In the genomic region with DNA sequence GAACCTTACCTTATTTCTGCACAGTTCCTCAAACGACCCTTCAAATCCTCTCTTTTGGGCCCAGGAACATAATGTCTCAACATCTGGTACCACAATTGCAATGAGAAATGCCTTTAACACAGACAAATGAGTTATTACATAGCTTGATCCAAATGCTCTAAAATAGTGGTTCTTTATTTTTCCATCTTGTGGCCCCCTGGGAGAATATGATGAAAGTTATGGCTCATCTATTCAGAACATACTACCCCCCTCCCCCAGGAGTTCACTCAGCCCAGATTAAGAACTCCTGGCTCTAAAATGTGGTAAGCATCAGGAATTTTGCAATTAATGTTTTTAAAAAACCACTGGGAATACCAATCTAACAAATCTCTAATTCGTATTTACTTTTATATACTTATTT, we compare ENCODE assay signal across 25 cellular contexts. TPM values are rescaled to one million over a fixed set of nuclear protein-coding genes. Genes with fewer than 3 reads are reported as not detected.
DNase-seq lines count a peak whose midpoint lies in the region; ATAC-seq and TF ChIP-seq lines count a peak whose summit lies in the region.
"Had no signal": no experiment of that assay in that cellular context is flagged by ENCODE, and none has a peak within 500 bp of the region (broad histone marks: within the 10 kb centered on the region; RNA-seq: fewer than 3 reads in every experiment).

No MANE protein-coding gene starts in this region.

- no peak overlapping the region for H2AK5ac ChIP-seq in mesendoderm (ENCODE audit: low read length)

- no peaks in the 10 kb centered on the region for H3K79me1 ChIP-seq in mesendoderm (ENCODE audit: low read length)

- H3K4me2 ChIP-seq in mesendoderm (ENCODE audit: low read length): no peak overlapping the region

- no peak for ATAC-seq in HG03175 (IDR thresholded peaks at IDR 0.05; ENCODE audit: unreplicated experiment)
- ATAC-seq: activated CD4-positive, CD25-positive, alpha-beta regulatory T cell treated with anti-CD3 and anti-CD28 coated beads, Interleukin-2, amount 50 U/mL, for 24 hours; activated T-helper 17 cell treated with anti-CD3 and anti-CD28 coated beads, Interleukin-2, amount 50 U/mL, for 72 hours had no signal

- H3K79me2 ChIP-seq in mesendoderm (ENCODE audit: control insufficient read depth, insufficient read depth, low read length): no peaks in the 10 kb centered on the region

- no peak overlapping the region for H3K18ac ChIP-seq in mesendoderm (ENCODE audit: low read length)

- H3K9ac ChIP-seq in skeletal muscle tissue (ENCODE audit: low read depth in 1 of 3, low read length in 3 of 3) (peak overlapping the region in 1 of 3 donors; percentile 34), mesendoderm (ENCODE audit: low read length) (no peak overlapping the region)

- TF ChIP-seq CTCF in right atrium auricular region (IDR thresholded peaks at IDR 0.05): no peak

- WGBS in mesendoderm (ENCODE audit: extremely low coverage, insufficient coverage, low lambda C conversion rate): no CpG with 5 or more reads among the region's 2 CpGs

- H3K36me3 ChIP-seq in right atrium auricular region: peaks cover 61% of the 10 kb centered on the region
- H3K36me3 ChIP-seq in skeletal muscle tissue (ENCODE audit: control insufficient read depth in 3 of 3, insufficient read depth in 3 of 3, low read length in 3 of 3): peaks cover 32 to 51% (median 42%) of the 10 kb centered on the region in 3 donors
- H3K36me3 ChIP-seq in mesendoderm (ENCODE audit: control insufficient read depth, insufficient read depth, low read length): no peaks in the 10 kb centered on the region

- H3K4me3 ChIP-seq in right atrium auricular region (no peak overlapping the region), skeletal muscle tissue (ENCODE audit: low read length in 3 of 3) (no peak overlapping the region), mesendoderm (ENCODE audit: low read length) (no peak overlapping the region)
- H3K4me3 ChIP-seq: esophagus muscularis mucosa, skin epidermis, tibial artery had no signal

- H3K4me1 ChIP-seq in right atrium auricular region (peaks cover 0 to 30% of the 10 kb centered on the region in 2 donors), skeletal muscle tissue (ENCODE audit: control insufficient read depth in 3 of 3, insufficient read depth in 3 of 3, low read length in 3 of 3) (peaks cover 35 to 38% (median 35%) of the 10 kb centered on the region in 3 donors), mesendoderm (ENCODE audit: control insufficient read depth, low read depth, low read length) (no peaks in the 10 kb centered on the region)

- no peak overlapping the region for H4K5ac ChIP-seq in mesendoderm (ENCODE audit: low read length)

- H3K27me3 ChIP-seq in right atrium auricular region (no peaks in the 10 kb centered on the region), skeletal muscle tissue (ENCODE audit: control insufficient read depth in 3 of 3, insufficient read depth in 3 of 3, low read length in 3 of 3) (no peaks in the 10 kb centered on the region), mesendoderm (ENCODE audit: insufficient read depth, low read length, poor library complexity) (no peaks in the 10 kb centered on the region)
- H3K27me3 ChIP-seq: esophagus muscularis mucosa, tibial artery had no signal

- no peak overlapping the region for H3K23ac ChIP-seq in mesendoderm (ENCODE audit: low read length)

- H3K9me3 ChIP-seq in right atrium auricular region: no peaks in the 10 kb centered on the region
- H3K9me3 ChIP-seq in skeletal muscle tissue (ENCODE audit: control insufficient read depth in 3 of 3, low read length in 3 of 3): no peaks in the 10 kb centered on the region
- H3K9me3 ChIP-seq: esophagus muscularis mucosa, tibial artery had no signal

- no peak overlapping the region for H2BK15ac ChIP-seq in mesendoderm (replicated peaks; ENCODE audit: low read depth)

- no peak overlapping the region for H3K56ac ChIP-seq in mesendoderm (ENCODE audit: low read length)

- DNase-seq in GM03348 (ENCODE audit: low spot score): peak; percentile 53
- DNase-seq in fibroblast of peridontal ligament (ENCODE audit: extremely low read depth): peak; percentile 78
- DNase-seq in right atrium auricular region (ENCODE audit: low spot score): no peak
- DNase-seq in NCI-H1930 (lab: John Stamatoyannopoulos, UW): no peak
- DNase-seq in Kasumi-1 (lab: John Stamatoyannopoulos, UW): no peak
- no peak for DNase-seq in mesendoderm
- DNase-seq: activated CD4-positive, alpha-beta memory T cell treated with anti-CD3 and anti-CD28 coated beads, Interleukin-2, amount 10 ng/mL, durations not matched to agents 7 days and 5 days; activated CD8-positive, alpha-beta memory T cell treated with anti-CD3 and anti-CD28 coated beads, Interleukin-2, amount 50 U/mL, for 48 hours; activated naive CD4-positive, alpha-beta T cell treated with anti-CD3 and anti-CD28 coated beads, Interleukin-2, amount 50 U/mL, for 16 hours; caudate nucleus; DMS79; endodermal cell; GDM1; H9; kidney glomerular epithelial cell; NCI-H1092 treated with DMSO at 0.1 percent for 48 hours; NCI-H187; NCI-H526 had no signal

- H2BK5ac ChIP-seq in mesendoderm (ENCODE audit: low read length): no peak overlapping the region

- H3K4ac ChIP-seq in mesendoderm (ENCODE audit: low read depth, low read length): no peak overlapping the region

- H3K27ac ChIP-seq in right atrium auricular region (peak overlapping the region; percentile 65 to 80), skeletal muscle tissue (ENCODE audit: low read depth, low read length) (peak overlapping the region; percentile 62), mesendoderm (ENCODE audit: low read depth, low read length) (no peak overlapping the region)

- H2BK120ac ChIP-seq in mesendoderm (ENCODE audit: low read depth, low read length): no peak overlapping the region

- no peak overlapping the region for H4K8ac ChIP-seq in mesendoderm (ENCODE audit: low read depth, low read length)

RNA-seq across cellular contexts. Expression of a gene that starts 23.9 kb away (rescaled TPM):
- total RNA-seq in right atrium auricular region: 1 to 10 TPM in 1 of 2 donors, under 1 TPM in 1; 0.85 to 1.1 TPM
- 6.8 TPM for total RNA-seq in skeletal muscle tissue
- polyA plus RNA-seq in mesendoderm (2013, experiment 1 of 2): 103 TPM
- 103 TPM for polyA plus RNA-seq in mesendoderm (2013, experiment 2 of 2)

Comparison
In these comparisons a context has a peak if more than half of its experiments do, and no peak if none do; other contexts are left out.
1. DNase-seq: peak in GM03348 (single experiment) and fibroblast of peridontal ligament (single experiment); none in right atrium auricular region (single experiment), NCI-H1930 (0 of 2), Kasumi-1 (0 of 2) and mesendoderm (single experiment).